In genomic region chr2:120812866-120813265, GRCh38 we compare ENCODE assay signal across 38 cellular contexts.
"Had no signal": no experiment of that assay in that cellular context is flagged by ENCODE, and none has a peak within 500 bp of the region (broad histone marks: within the 10 kb centered on the region; RNA-seq: fewer than 3 reads in every experiment).

No MANE protein-coding gene starts in this region.

- H3K27me3 Mint-ChIP-seq: brain; central memory CD8-positive, alpha-beta T cell had no signal

- H3K4me3 Mint-ChIP-seq: activated naive CD4-positive, alpha-beta T cell treated with anti-CD3 and anti-CD28 coated beads for 36 hours; activated naive CD4-positive, alpha-beta T cell treated with anti-CD3 and anti-CD28 coated beads, Interleukin-2, amount 10 ng/mL, durations not matched to agents 7 days and 5 days; activated naive CD4-positive, alpha-beta T cell treated with anti-CD3 and anti-CD28 coated beads, Interleukin-2, amount 50 U/mL, for 24 hours; activated naive CD8-positive, alpha-beta T cell; activated naive CD8-positive, alpha-beta T cell treated with anti-CD3 and anti-CD28 coated beads for 36 hours; activated naive CD8-positive, alpha-beta T cell treated with anti-CD3 and anti-CD28 coated beads, Interleukin-2, amount 10 ng/mL, durations not matched to agents 7 days and 5 days; activated naive CD8-positive, alpha-beta T cell treated with anti-CD3 and anti-CD28 coated beads, Interleukin-2, amount 50 U/mL, for 24 hours; activated T-cell treated with anti-CD3 and anti-CD28 coated beads, Interleukin-2, amount 50 U/mL, for 24 hours; activated T-cell treated with anti-CD3 and anti-CD28 coated beads, Interleukin-2, amount 50 U/mL, for 4 hours; activated T-cell treated with anti-CD3 and anti-CD28 coated beads, Interleukin-2, amount 50 U/mL, for 72 hours; activated T-helper 1 cell treated with anti-CD3 and anti-CD28 coated beads, Interleukin-12 subunit alpha, Interleukin-12 subunit beta, Interleukin-2, Interleukin-4 antibody, amounts not matched to agents 30 ng/mL and 10 ng/mL and 1 ng/mL, durations not matched to agents 14 hours and 24 hours and 36 hours; activated T-helper 17 cell treated with anti-CD3 and anti-CD28 coated beads, Interleukin-2, amount 50 U/mL, for 72 hours; brain; central memory CD8-positive, alpha-beta T cell had no signal

- H3K9me3 Mint-ChIP-seq: activated naive CD4-positive, alpha-beta T cell treated with anti-CD3 and anti-CD28 coated beads for 36 hours; activated naive CD4-positive, alpha-beta T cell treated with anti-CD3 and anti-CD28 coated beads, Interleukin-2, amount 10 ng/mL, durations not matched to agents 7 days and 5 days; activated naive CD4-positive, alpha-beta T cell treated with anti-CD3 and anti-CD28 coated beads, Interleukin-2, amount 50 U/mL, for 24 hours; activated naive CD4-positive, alpha-beta T cell treated with anti-CD3 and anti-CD28 coated beads, Interleukin-2, amount 50 U/mL, for 72 hours; activated naive CD8-positive, alpha-beta T cell treated with anti-CD3 and anti-CD28 coated beads for 36 hours; activated naive CD8-positive, alpha-beta T cell treated with anti-CD3 and anti-CD28 coated beads, Interleukin-2, amount 10 ng/mL, durations not matched to agents 7 days and 5 days; activated naive CD8-positive, alpha-beta T cell treated with anti-CD3 and anti-CD28 coated beads, Interleukin-2, amount 50 U/mL, for 24 hours; activated T-cell treated with anti-CD3 and anti-CD28 coated beads, Interleukin-2, amount 50 U/mL, for 24 hours; activated T-cell treated with anti-CD3 and anti-CD28 coated beads, Interleukin-2, amount 50 U/mL, for 4 hours; activated T-cell treated with anti-CD3 and anti-CD28 coated beads, Interleukin-2, amount 50 U/mL, for 72 hours; activated T-helper 1 cell treated with anti-CD3 and anti-CD28 coated beads, Interleukin-12 subunit alpha, Interleukin-12 subunit beta, Interleukin-2, Interleukin-4 antibody, amounts not matched to agents 30 ng/mL and 10 ng/mL and 1 ng/mL, durations not matched to agents 14 hours and 24 hours and 36 hours; activated T-helper 17 cell treated with anti-CD3 and anti-CD28 coated beads, Interleukin-2, amount 50 U/mL, for 72 hours; activated T-helper 2 cell treated with anti-CD3 and anti-CD28 coated beads, Interferon-gamma antibody, Interleukin-2, Interleukin-4, amounts not matched to agents 10 μg/mL and 5 μg/mL and 100 μg/mL, durations not matched to agents 14 hours and 24 hours and 36 hours; brain; central memory CD8-positive, alpha-beta T cell had no signal

- H3K27ac Mint-ChIP-seq: activated naive CD4-positive, alpha-beta T cell treated with anti-CD3 and anti-CD28 coated beads for 36 hours; activated naive CD4-positive, alpha-beta T cell treated with anti-CD3 and anti-CD28 coated beads, Interleukin-2, amount 10 ng/mL, durations not matched to agents 7 days and 5 days; activated naive CD4-positive, alpha-beta T cell treated with anti-CD3 and anti-CD28 coated beads, Interleukin-2, amount 50 U/mL, for 24 hours; activated naive CD4-positive, alpha-beta T cell treated with anti-CD3 and anti-CD28 coated beads, Interleukin-2, amount 50 U/mL, for 72 hours; activated naive CD8-positive, alpha-beta T cell; activated naive CD8-positive, alpha-beta T cell treated with anti-CD3 and anti-CD28 coated beads for 36 hours; activated naive CD8-positive, alpha-beta T cell treated with anti-CD3 and anti-CD28 coated beads, Interleukin-2, amount 10 ng/mL, durations not matched to agents 7 days and 5 days; activated naive CD8-positive, alpha-beta T cell treated with anti-CD3 and anti-CD28 coated beads, Interleukin-2, amount 50 U/mL, for 24 hours; activated T-cell treated with anti-CD3 and anti-CD28 coated beads, Interleukin-2, amount 50 U/mL, for 24 hours; activated T-cell treated with anti-CD3 and anti-CD28 coated beads, Interleukin-2, amount 50 U/mL, for 72 hours; activated T-helper 1 cell treated with anti-CD3 and anti-CD28 coated beads, Interleukin-12 subunit alpha, Interleukin-12 subunit beta, Interleukin-2, Interleukin-4 antibody, amounts not matched to agents 30 ng/mL and 10 ng/mL and 1 ng/mL, durations not matched to agents 14 hours and 24 hours and 36 hours; activated T-helper 17 cell treated with anti-CD3 and anti-CD28 coated beads, Interleukin-2, amount 50 U/mL, for 72 hours; activated T-helper 2 cell treated with anti-CD3 and anti-CD28 coated beads, Interferon-gamma antibody, Interleukin-2, Interleukin-4, amounts not matched to agents 10 μg/mL and 5 μg/mL and 100 μg/mL, durations not matched to agents 14 hours and 24 hours and 36 hours had no signal

- ATAC-seq: activated naive CD4-positive, alpha-beta T cell treated with anti-CD3 and anti-CD28 coated beads, Interleukin-2, amount 50 U/mL, for 72 hours; activated naive CD8-positive, alpha-beta T cell treated with anti-CD3 and anti-CD28 coated beads, Interleukin-2, amount 50 U/mL, for 24 hours; activated T-cell treated with anti-CD3 and anti-CD28 coated beads, Interleukin-2, amount 50 U/mL, for 4 hours; activated T-cell treated with anti-CD3 and anti-CD28 coated beads, Interleukin-2, amount 50 U/mL, for 72 hours; activated T-helper 17 cell treated with anti-CD3 and anti-CD28 coated beads, Interleukin-2, amount 50 U/mL, for 72 hours; body of pancreas had no signal

- H3K36me3 Mint-ChIP-seq: activated naive CD4-positive, alpha-beta T cell treated with anti-CD3 and anti-CD28 coated beads, Interleukin-2, amount 10 ng/mL, durations not matched to agents 7 days and 5 days; activated naive CD4-positive, alpha-beta T cell treated with anti-CD3 and anti-CD28 coated beads, Interleukin-2, amount 50 U/mL, for 24 hours; activated naive CD4-positive, alpha-beta T cell treated with anti-CD3 and anti-CD28 coated beads, Interleukin-2, amount 50 U/mL, for 72 hours; activated naive CD8-positive, alpha-beta T cell; activated naive CD8-positive, alpha-beta T cell treated with anti-CD3 and anti-CD28 coated beads for 36 hours; activated naive CD8-positive, alpha-beta T cell treated with anti-CD3 and anti-CD28 coated beads, Interleukin-2, amount 10 ng/mL, durations not matched to agents 7 days and 5 days had no signal

- H3K9me3 ChIP-seq: adrenal gland, ascending aorta, body of pancreas, breast epithelium had no signal

- H3K4me1 ChIP-seq: ascending aorta, body of pancreas, breast epithelium had no signal

- FAIRE-seq: astrocyte, bronchial epithelial cell had no signal

- H3K27me3 ChIP-seq: adrenal gland, ascending aorta, body of pancreas, brain microvascular endothelial cell, breast epithelium, cardiac muscle cell had no signal

- H3K4me3 ChIP-seq: adrenal gland, ascending aorta, body of pancreas, breast epithelium, cardiac muscle cell had no signal

- H3K27ac ChIP-seq: adrenal gland, ascending aorta, body of pancreas, brain microvascular endothelial cell, breast epithelium, cardiac muscle cell had no signal

- DNase-seq: activated effector memory CD4-positive, alpha-beta T cell treated with anti-CD3 and anti-CD28 coated beads, Interleukin-2, amount 50 U/mL, for 16 hours; activated effector memory CD4-positive, alpha-beta T cell treated with Interleukin-2 at 50 U/mL for 16 hours; activated gamma-delta T cell; activated gamma-delta T cell treated with Interleukin-2 at 50 U/mL for 16 hours; activated naive CD4-positive, alpha-beta T cell; activated naive CD4-positive, alpha-beta T cell treated with anti-CD3 and anti-CD28 coated beads for 36 hours; activated naive CD4-positive, alpha-beta T cell treated with anti-CD3 and anti-CD28 coated beads, Interleukin-2, amount 10 ng/mL, durations not matched to agents 7 days and 5 days; activated naive CD4-positive, alpha-beta T cell treated with anti-CD3 and anti-CD28 coated beads, Interleukin-2, amount 50 U/mL, for 16 hours; activated naive CD4-positive, alpha-beta T cell treated with Interleukin-2 at 50 U/mL for 16 hours; activated naive CD8-positive, alpha-beta T cell treated with anti-CD3 and anti-CD28 coated beads for 36 hours; activated naive CD8-positive, alpha-beta T cell treated with anti-CD3 and anti-CD28 coated beads, Interleukin-2, amount 10 ng/mL, durations not matched to agents 7 days and 5 days; activated naive CD8-positive, alpha-beta T cell treated with anti-CD3 and anti-CD28 coated beads, Interleukin-2, amount 50 U/mL, for 24 hours; activated T-cell treated with anti-CD3 and anti-CD28 coated beads, Interleukin-2, amount 50 U/mL, for 24 hours; activated T-cell treated with anti-CD3 and anti-CD28 coated beads, Interleukin-2, amount 50 U/mL, for 4 hours; activated T-cell treated with anti-CD3 and anti-CD28 coated beads, Interleukin-2, amount 50 U/mL, for 48 hours; activated T-cell treated with anti-CD3 and anti-CD28 coated beads, Interleukin-2, amount 50 U/mL, for 72 hours; adrenal gland; amniotic stem cell; amygdala; anterior cingulate cortex; aorta; body of pancreas; brain microvascular endothelial cell; central memory CD4-positive, alpha-beta T cell; cerebellar nuclear complex had no signal

- H3K4me1 Mint-ChIP-seq: activated naive CD4-positive, alpha-beta T cell treated with anti-CD3 and anti-CD28 coated beads, Interleukin-2, amount 10 ng/mL, durations not matched to agents 7 days and 5 days; activated naive CD4-positive, alpha-beta T cell treated with anti-CD3 and anti-CD28 coated beads, Interleukin-2, amount 50 U/mL, for 24 hours; activated naive CD8-positive, alpha-beta T cell treated with anti-CD3 and anti-CD28 coated beads for 36 hours; activated naive CD8-positive, alpha-beta T cell treated with anti-CD3 and anti-CD28 coated beads, Interleukin-2, amount 50 U/mL, for 24 hours; activated T-helper 17 cell treated with anti-CD3 and anti-CD28 coated beads, Interleukin-2, amount 50 U/mL, for 72 hours; central memory CD8-positive, alpha-beta T cell had no signal

- H3K36me3 ChIP-seq: adrenal gland, ascending aorta, breast epithelium, cardiac muscle cell had no signal
